8 cellular contexts compared by ENCODE assay signal in the genomic region with DNA sequence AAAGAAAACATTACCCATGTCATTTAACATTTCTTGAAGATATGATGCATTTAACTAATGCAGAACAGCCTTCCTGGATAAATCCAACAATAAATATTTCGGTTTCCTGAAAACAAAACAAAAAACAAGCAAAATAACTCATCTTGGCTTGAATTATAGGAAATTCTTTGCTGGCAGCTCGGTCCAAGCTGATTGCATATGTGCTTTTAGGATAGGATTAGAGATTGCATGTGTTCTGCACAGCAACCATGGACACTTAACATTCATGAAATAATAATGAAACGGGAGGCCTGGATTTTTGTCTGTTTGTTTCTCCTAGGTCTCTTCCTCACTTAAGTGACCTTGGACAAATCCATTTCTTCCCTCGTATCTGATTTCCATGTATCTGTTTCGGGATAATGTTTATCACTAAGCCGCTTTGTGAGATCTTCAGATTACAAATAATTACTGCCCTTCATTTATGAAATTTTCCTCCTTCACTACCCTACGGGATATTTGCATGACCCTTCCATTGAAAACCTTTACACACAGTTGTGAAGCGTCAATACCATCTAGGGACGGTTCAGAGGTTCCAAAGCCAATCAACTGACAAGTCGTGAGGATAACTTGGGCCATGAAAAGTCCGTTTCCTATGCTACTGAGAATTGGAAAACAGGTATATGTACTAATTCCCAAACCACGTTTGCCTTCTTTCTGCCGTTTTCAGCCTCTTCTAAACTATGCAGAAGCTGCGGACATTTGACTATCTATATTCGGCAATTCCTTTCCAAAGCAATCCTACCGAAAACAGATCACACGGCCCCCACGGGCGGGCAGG. TPM values are rescaled to one million over a fixed set of nuclear protein-coding genes. Genes with fewer than 3 reads are reported as not detected.
A peak's percentile ranks its signal among the peaks of the same experiment; 100 is the strongest.
DNase-seq lines count a peak whose midpoint lies in the region; ATAC-seq, FAIRE-seq and TF ChIP-seq lines count a peak whose summit lies in the region.

No MANE protein-coding gene starts in this region.

- TSS peak; percentile 63 for BruUV-seq in MCF 10A (replicated peaks; lab: Mats Ljungman, UMichigan)

- peak overlapping the region; percentile 56 for H3K4ac ChIP-seq in mesendoderm (ENCODE audit: low read depth, low read length)

- peak overlapping the region; percentile 96 for H3K56ac ChIP-seq in mesendoderm (ENCODE audit: low read length)

- peak overlapping the region; percentile 74 for H3K23ac ChIP-seq in mesendoderm (ENCODE audit: low read length)

- H3K4me1 ChIP-seq in DND-41 (ENCODE audit: insufficient read depth, low read length) = peaks cover 33% of the 10 kb centered on the region
- peaks cover 6% of the 10 kb centered on the region for H3K4me1 ChIP-seq in mesendoderm (ENCODE audit: control insufficient read depth, low read depth, low read length)
- H3K4me1 ChIP-seq in aorta (ENCODE audit: control insufficient read depth in 1 of 2, insufficient read depth in 2 of 2, low read length in 2 of 2) = peaks cover 0 to 5% of the 10 kb centered on the region in 2 donors

- peaks cover 61% of the 10 kb centered on the region for H3K36me3 Mint-ChIP-seq in MCF 10A (ENCODE audit: insufficient read depth, unreplicated experiment)

- peak overlapping the region; percentile 97 for H3K9ac ChIP-seq in DND-41 (ENCODE audit: low read depth, low read length)
- peak overlapping the region; percentile 96 for H3K9ac ChIP-seq in mesendoderm (ENCODE audit: low read length)

- no peaks in the 10 kb centered on the region for H3K79me1 ChIP-seq in mesendoderm (ENCODE audit: low read length)

- H3K79me2 ChIP-seq in DND-41 (ENCODE audit: insufficient read depth, low read length) (peaks cover 55% of the 10 kb centered on the region), mesendoderm (ENCODE audit: control insufficient read depth, insufficient read depth, low read length) (peaks cover 31% of the 10 kb centered on the region)

- H3K36me3 ChIP-seq in DND-41 (ENCODE audit: insufficient read depth, low read length) (peaks cover 20% of the 10 kb centered on the region), mesendoderm (ENCODE audit: control insufficient read depth, insufficient read depth, low read length) (peaks cover 4% of the 10 kb centered on the region), aorta (ENCODE audit: control insufficient read depth in 1 of 2, insufficient read depth in 2 of 2, low read length in 1 of 2) (peaks cover 0 to 1% of the 10 kb centered on the region in 2 donors)

- no peaks in the 10 kb centered on the region for H3K9me3 Mint-ChIP-seq in MCF 10A (ENCODE audit: unreplicated experiment)

- peak overlapping the region; percentile 100 for H3K4me3 Mint-ChIP-seq in MCF 10A (ENCODE audit: unreplicated experiment)

- no peak overlapping the region for H2BK120ac ChIP-seq in mesendoderm (ENCODE audit: low read depth, low read length)

- H3K4me3 ChIP-seq in DND-41 (ENCODE audit: low read depth in 1 of 2, low read length in 2 of 2) = peak overlapping the region; percentile 70 to 85
- H3K4me3 ChIP-seq in mesendoderm (ENCODE audit: low read length) = peak overlapping the region; percentile 77
- peak overlapping the region; percentile 66 to 97 for H3K4me3 ChIP-seq in aorta (ENCODE audit: low read length in 2 of 2)

- H4K8ac ChIP-seq in mesendoderm (ENCODE audit: low read depth, low read length) = peak overlapping the region; percentile 69

- peaks cover 27% of the 10 kb centered on the region for H4K20me1 ChIP-seq in DND-41 (ENCODE audit: insufficient read depth, low read length)

- H2AK5ac ChIP-seq in mesendoderm (ENCODE audit: low read length) = no peak overlapping the region

- no CpG with 5 or more reads among the region's 19 CpGs for WGBS in mesendoderm (ENCODE audit: extremely low coverage, insufficient coverage, low lambda C conversion rate)
- 20 to 23% methylated on average over 19 of the region's 19 CpGs for WGBS in aorta, 2 donors

- TF ChIP-seq POLR2A in H54 (IDR thresholded peaks at IDR 0.05; ENCODE audit: low read depth, low read length) = no peak
- no peak for TF ChIP-seq POLR2A in GM18505 (IDR thresholded peaks at IDR 0.05; ENCODE audit: borderline replicate concordance, extremely low read depth, insufficient read depth, insufficient read length)

- intact Hi-C loops in MCF 10A (cut with micrococcal nuclease) = loop anchor here (5.0 to 10.0 kb wide), 3 partner anchors 126 to 404 kb away; partner anchors contain the start of genes ACBD3 and PARP1
- intact Hi-C loops in aorta (cut with DNase I) = loop anchor here in 1 of 2 donors (10.0 kb wide), 1 partner anchor 124 kb away; the partner anchor contains the start of gene ACBD3

- H3K27me3 Mint-ChIP-seq in MCF 10A (ENCODE audit: insufficient read depth, unreplicated experiment) = no peaks in the 10 kb centered on the region

- H2BK5ac ChIP-seq in mesendoderm (ENCODE audit: low read length) = peak overlapping the region; percentile 81

- no peak overlapping the region for H2BK15ac ChIP-seq in mesendoderm (replicated peaks; ENCODE audit: low read depth)

- H2AFZ ChIP-seq in DND-41 (ENCODE audit: low read depth, low read length) = peak overlapping the region; percentile 90

- H3K27ac Mint-ChIP-seq in MCF 10A (ENCODE audit: low read depth, unreplicated experiment) = peak overlapping the region; percentile 99

- no peak for FAIRE-seq in H54 (lab: Jason Lieb, UNC)

- H3K4me2 ChIP-seq in DND-41 (ENCODE audit: insufficient read depth, low read length) (peak overlapping the region; percentile 95), mesendoderm (ENCODE audit: low read length) (peak overlapping the region; percentile 91)

- no peak for ATAC-seq in DND-41 (ENCODE audit: insufficient read depth, low read depth)
- ATAC-seq in aorta (ENCODE audit: low FRiP score) = no peak
- ATAC-seq in GM21381 (IDR thresholded peaks at IDR 0.05; ENCODE audit: unreplicated experiment) = no peak
- ATAC-seq in GM18505 (IDR thresholded peaks at IDR 0.05; ENCODE audit: unreplicated experiment) = no peak

- H3K4me1 Mint-ChIP-seq in MCF 10A (ENCODE audit: insufficient read depth, unreplicated experiment) = peaks cover 27% of the 10 kb centered on the region

- H3K27ac ChIP-seq in DND-41 (ENCODE audit: low read length) (peak overlapping the region; percentile 87), mesendoderm (ENCODE audit: low read depth, low read length) (peak overlapping the region; percentile 97), aorta (ENCODE audit: low read depth in 1 of 2, low read length in 2 of 2) (peak overlapping the region; percentile 44 to 65)

- H4K5ac ChIP-seq in mesendoderm (ENCODE audit: low read length) = peak overlapping the region; percentile 98

- CTCF ChIA-PET in MCF 10A (lab: Yijun Ruan, JAX) = interaction anchor here (0.7 to 2.6 kb wide), 7 partner anchors 9 to 586 kb away, joined by 3 to 9 read pairs (median 5); no protein-coding TSS in a partner anchor

- DNase-seq in DND-41 (no peak), NCI-H146 treated with DMSO at 0.1 percent for 48 hours (lab: John Stamatoyannopoulos, UW; ENCODE audit: unreplicated experiment) (peak; percentile 13), MCF 10A (ENCODE audit: unreplicated experiment) (no peak), mesendoderm (no peak), aorta (no peak), H54 (ENCODE audit: insufficient read length, low spot score) (no peak)

- TF ChIP-seq CTCF in DND-41 (IDR thresholded peaks at IDR 0.05; ENCODE audit: borderline replicate concordance, extremely low read depth, low read length, poor library complexity, severe bottlenecking) (no peak), MCF 10A (IDR thresholded peaks at IDR 0.05; ENCODE audit: unreplicated experiment) (no peak)

- peak overlapping the region; percentile 96 for H3K18ac ChIP-seq in mesendoderm (ENCODE audit: low read length)

- H3K9me3 ChIP-seq in DND-41 (ENCODE audit: insufficient read depth, low read length, severe bottlenecking) = no peaks in the 10 kb centered on the region
- H3K9me3 ChIP-seq in aorta (ENCODE audit: control insufficient read depth, low read length) = no peaks in the 10 kb centered on the region

- POLR2A ChIA-PET in MCF 10A (lab: Yijun Ruan, JAX) = interaction anchor here (0.6 to 5.1 kb wide), 52 partner anchors 10 to 1115 kb away, joined by 3 to 153 read pairs (median 7); partner anchors contain the start of genes ENAH, LBR, LIN9 and PARP1

- no peaks in the 10 kb centered on the region for H3K27me3 ChIP-seq in DND-41 (ENCODE audit: insufficient read depth, low read length, poor library complexity)
- H3K27me3 ChIP-seq in mesendoderm (ENCODE audit: insufficient read depth, low read length, poor library complexity) = no peaks in the 10 kb centered on the region
- H3K27me3 ChIP-seq in aorta (ENCODE audit: control insufficient read depth in 1 of 2, insufficient read depth in 2 of 2, low read length in 1 of 2) = no peaks in the 10 kb centered on the region

RNA-seq across cellular contexts. Expression of gene H3-3A, which starts 1.3 kb away (rescaled TPM):
- total RNA-seq in MCF 10A (2022) = 635 and 710 TPM in 2 replicates
- polyA plus RNA-seq in mesendoderm (2013, experiment 1 of 2) = 2,059 TPM
- 2,049 TPM for polyA plus RNA-seq in mesendoderm (2013, experiment 2 of 2)
- 100 to 1,000 TPM; 310 to 349 TPM for total RNA-seq in aorta
- polyA plus RNA-seq in aorta = 100 to 1,000 TPM; 464 to 699 TPM
